In genomic region chr6:11495565-11496145, GRCh38 we compare ENCODE assay signal across 11 cellular contexts. TPM values are rescaled to one million over a fixed set of nuclear protein-coding genes. Genes with fewer than 3 reads are reported as not detected.
DNase-seq lines count a peak whose midpoint lies in the region; ATAC-seq and TF ChIP-seq lines count a peak whose summit lies in the region.
"Had no signal": no experiment of that assay in that cellular context is flagged by ENCODE, and none has a peak within 500 bp of the region (broad histone marks: within the 10 kb centered on the region; RNA-seq: fewer than 3 reads in every experiment).

No MANE protein-coding gene starts in this region.

- H2BK5ac ChIP-seq in IMR-90 (ENCODE audit: low read depth, low read length, poor library complexity, severe bottlenecking) (no peak overlapping the region), neuronal stem cell (ENCODE audit: low read length) (no peak overlapping the region)

- H3K27me3 Mint-ChIP-seq in CD4-positive, CD25-positive, alpha-beta regulatory T cell: no peaks in the 10 kb centered on the region
- H3K27me3 Mint-ChIP-seq in activated B cell treated with CpG ODN at 0.5 μM for 24 hours: no peaks in the 10 kb centered on the region
- no peaks in the 10 kb centered on the region for H3K27me3 Mint-ChIP-seq in immature natural killer cell (ENCODE audit: low read depth in 3 of 3)
- H3K27me3 Mint-ChIP-seq: CD4-positive, alpha-beta memory T cell had no signal

- H4K91ac ChIP-seq in IMR-90 (ENCODE audit: insufficient read depth, low read depth, low read length): peak overlapping the region; percentile 40; the same call in 1 of the 2 replicates
- H4K91ac ChIP-seq in neuronal stem cell (ENCODE audit: low read depth, low read length, poor library complexity): no peak overlapping the region

- H3K79me1 ChIP-seq in IMR-90 (ENCODE audit: low read depth in 1 of 2, low read length in 2 of 2) (no peaks in the 10 kb centered on the region), neuronal stem cell (ENCODE audit: low read depth, low read length) (no peaks in the 10 kb centered on the region)

- peak overlapping the region; percentile 44; the same call in 1 of the 2 replicates for H2BK120ac ChIP-seq in IMR-90 (ENCODE audit: low read depth, low read length)
- no peak overlapping the region for H2BK120ac ChIP-seq in neuronal stem cell (ENCODE audit: low read depth, low read length)

- no TSS peak for BruUV-seq in IMR-90 (replicated peaks; lab: Mats Ljungman, UMichigan)

- no peak overlapping the region for H4K5ac ChIP-seq in IMR-90 (ENCODE audit: low read depth, low read length)

- H3K36me3 Mint-ChIP-seq in CD4-positive, CD25-positive, alpha-beta regulatory T cell: no peaks in the 10 kb centered on the region
- H3K36me3 Mint-ChIP-seq in activated B cell treated with CpG ODN at 0.5 μM for 24 hours (ENCODE audit: low read depth): no peaks in the 10 kb centered on the region
- no peaks in the 10 kb centered on the region for H3K36me3 Mint-ChIP-seq in immature natural killer cell
- H3K36me3 Mint-ChIP-seq: CD4-positive, alpha-beta memory T cell had no signal

- H3K14ac ChIP-seq in IMR-90 (replicated peaks; ENCODE audit: low read depth, low read length) (no peak overlapping the region), neuronal stem cell (ENCODE audit: low read length) (no peak overlapping the region)

- H4K8ac ChIP-seq in IMR-90 (ENCODE audit: low read depth in 2 of 2, low read length in 2 of 2) (peak overlapping the region in 1 of 2 experiments; percentile 17; a peak in 1 of 4 replicates), neuronal stem cell (ENCODE audit: low read depth, low read length) (no peak overlapping the region)

- H2BK20ac ChIP-seq in IMR-90 (ENCODE audit: low read depth, low read length): peak overlapping the region; percentile 58; the same call in 1 of the 2 replicates

- no peaks in the 10 kb centered on the region for H3K9me3 Mint-ChIP-seq in CD4-positive, CD25-positive, alpha-beta regulatory T cell
- H3K9me3 Mint-ChIP-seq in activated B cell treated with CpG ODN at 0.5 μM for 24 hours (no peaks in the 10 kb centered on the region), immature natural killer cell (no peaks in the 10 kb centered on the region)

- no peak overlapping the region for H3K27ac ChIP-seq in CD4-positive, CD25-positive, alpha-beta regulatory T cell (ENCODE audit: insufficient read depth, low read length, poor library complexity, severe bottlenecking)
- H3K27ac ChIP-seq in IMR-90 (ENCODE audit: insufficient read depth, low read length): no peak overlapping the region
- H3K27ac ChIP-seq in neuronal stem cell (replicated peaks; ENCODE audit: low read length): no peak overlapping the region
- H3K27ac ChIP-seq: ovary had no signal

- peak overlapping the region in 1 of 3 donors; percentile 4 for H3K27ac Mint-ChIP-seq in CD4-positive, CD25-positive, alpha-beta regulatory T cell
- H3K27ac Mint-ChIP-seq in activated B cell treated with CpG ODN at 0.5 μM for 24 hours (peak overlapping the region; percentile 69), immature natural killer cell (no peak overlapping the region)
- H3K27ac Mint-ChIP-seq: CD4-positive, alpha-beta memory T cell had no signal

- dilution Hi-C loops in IMR-90 (cut with HindIII; ENCODE audit: low sequenced_read_pairs, unreplicated experiment): no loop called here

- H3K4me1 ChIP-seq in CD4-positive, CD25-positive, alpha-beta regulatory T cell (ENCODE audit: control insufficient read depth, insufficient read depth, low read length, poor library complexity, severe bottlenecking): no peaks in the 10 kb centered on the region
- H3K4me1 ChIP-seq in IMR-90 (ENCODE audit: control insufficient read depth, insufficient read depth, low read length) (peaks cover 8% of the 10 kb centered on the region), neuronal stem cell (ENCODE audit: control insufficient read depth in 2 of 2, insufficient read depth in 1 of 2, low read depth in 1 of 2, low read length in 2 of 2) (peaks cover 4 to 6% of the 10 kb centered on the region in 2 donors)

- H2BK15ac ChIP-seq in IMR-90 (ENCODE audit: low read depth, low read length): peak overlapping the region; percentile 38; the same call in 1 of the 3 replicates
- H2BK15ac ChIP-seq in neuronal stem cell (ENCODE audit: low read length): no peak overlapping the region

- H3K27me3 ChIP-seq in CD4-positive, CD25-positive, alpha-beta regulatory T cell (ENCODE audit: control insufficient read depth, insufficient read depth, low read length): no peaks in the 10 kb centered on the region
- H3K27me3 ChIP-seq in IMR-90 (ENCODE audit: control insufficient read depth, insufficient read depth, low read length) (no peaks in the 10 kb centered on the region), neuronal stem cell (ENCODE audit: control insufficient read depth in 3 of 3, insufficient read depth in 3 of 3, low read depth in 1 of 3, low read length in 3 of 3) (no peaks in the 10 kb centered on the region)
- H3K27me3 ChIP-seq: ovary had no signal

- in situ Hi-C loops in IMR-90 (cut with MboI; ENCODE audit: low sequenced_read_pairs): loop anchor here (5.0 to 10.0 kb wide), 4 partner anchors 261 to 543 kb away; partner anchors contain the start of gene NEDD9

- H3K9ac ChIP-seq in IMR-90 (ENCODE audit: low read depth, low read length) (no peak overlapping the region), neuronal stem cell (ENCODE audit: low read depth, low read length, poor library complexity) (no peak overlapping the region)

- H2BK12ac ChIP-seq in neuronal stem cell (ENCODE audit: low read length): no peak overlapping the region

- no peak overlapping the region for H3K4me3 Mint-ChIP-seq in CD4-positive, CD25-positive, alpha-beta regulatory T cell
- H3K4me3 Mint-ChIP-seq in activated B cell treated with CpG ODN at 0.5 μM for 24 hours (no peak overlapping the region), immature natural killer cell (no peak overlapping the region)

- POLR2A ChIA-PET in IMR-90 (lab: Charles Lee; ENCODE audit: unreplicated experiment): interaction anchor here (0.7 kb wide), 1 partner anchor 441 kb away, joined by 3 read pairs; no protein-coding TSS in a partner anchor
- POLR2A ChIA-PET in activated B cell treated with CpG ODN at 0.5 μM for 24 hours (lab: Charles Lee): interaction anchor here (1.3 to 5.6 kb wide), 6 partner anchors 36 to 402 kb away, joined by 3 to 40 read pairs (median 5); partner anchors contain the start of gene SMIM13

- TF ChIP-seq POLR2A in IMR-90 (IDR thresholded peaks at IDR 0.05; ENCODE audit: low read depth, low read length): no peak

- H3K18ac ChIP-seq in IMR-90 (ENCODE audit: low read depth, low read length) (peak overlapping the region; percentile 15; the same call in 1 of the 2 replicates), neuronal stem cell (ENCODE audit: low read length) (no peak overlapping the region)

- H3K9me1 ChIP-seq in IMR-90 (ENCODE audit: insufficient read depth, low read length): peaks cover 18% of the 10 kb centered on the region

- TF ChIP-seq RAD21 in IMR-90 (IDR thresholded peaks at IDR 0.05; ENCODE audit: low read length): no peak

- H4K20me1 ChIP-seq in IMR-90 (ENCODE audit: insufficient read depth, low read length): no peaks in the 10 kb centered on the region

- no peak for ATAC-seq in CD4-positive, CD25-positive, alpha-beta regulatory T cell (ENCODE audit: low read depth in 2 of 2)
- ATAC-seq in IMR-90 (ENCODE audit: low read depth): no peak
- no peak for ATAC-seq in activated B cell treated with CpG ODN at 0.5 μM for 24 hours (ENCODE audit: low read depth)

- no peak overlapping the region for H3K56ac ChIP-seq in IMR-90 (ENCODE audit: extremely low read depth, insufficient read depth, low read length)

- peaks cover 0 to 5% (median 0%) of the 10 kb centered on the region in 4 donors for H3K4me1 Mint-ChIP-seq in CD4-positive, CD25-positive, alpha-beta regulatory T cell
- H3K4me1 Mint-ChIP-seq in activated B cell treated with CpG ODN at 0.5 μM for 24 hours (peaks cover 5% of the 10 kb centered on the region), immature natural killer cell (peaks cover 7 to 19% of the 10 kb centered on the region in 2 donors)

- CTCF ChIA-PET in IMR-90 (lab: Yijun Ruan, JAX) (interaction anchor here (0.5 to 2.8 kb wide), 16 partner anchors 8 to 402 kb away, joined by 3 to 15 read pairs (median 4); partner anchors contain the start of gene SMIM13), activated B cell treated with CpG ODN at 0.5 μM for 24 hours (lab: Charles Lee) (interaction anchor here (0.6 to 6.4 kb wide), 56 partner anchors 10 to 606 kb away, joined by 3 to 157 read pairs (median 5); partner anchors contain the start of genes NEDD9, SMIM13 and TMEM170B)

- H2AK9ac ChIP-seq in IMR-90 (replicated peaks; ENCODE audit: low read depth, low read length, poor library complexity): no peak overlapping the region

- intact Hi-C loops in IMR-90 (cut with micrococcal nuclease) (loop anchor here (1.0 to 5.0 kb wide), 8 partner anchors 79 to 543 kb away; partner anchors contain the start of gene NEDD9), activated B cell treated with CpG ODN at 0.5 μM for 24 hours (cut with micrococcal nuclease) (loop anchor here (1.0 to 5.0 kb wide), 12 partner anchors 34 to 648 kb away; partner anchors contain the start of genes NEDD9, SMIM13 and TMEM170B)

- H3K23ac ChIP-seq in IMR-90 (ENCODE audit: low read depth, low read length) (no peak overlapping the region), neuronal stem cell (ENCODE audit: low read depth, low read length, poor library complexity) (no peak overlapping the region)

- TF ChIP-seq CTCF in IMR-90 (conservative IDR thresholded peaks at IDR 0.05; ENCODE audit: low read depth, low read length) (no peak), activated B cell treated with CpG ODN at 0.5 μM for 24 hours (IDR thresholded peaks at IDR 0.05) (no peak)

- H2AK5ac ChIP-seq in IMR-90 (ENCODE audit: low read depth, low read length) (peak overlapping the region; percentile 41; the same call in 1 of the 2 replicates), neuronal stem cell (ENCODE audit: low read depth, low read length) (no peak overlapping the region)

- no peaks in the 10 kb centered on the region for H3K36me3 ChIP-seq in CD4-positive, CD25-positive, alpha-beta regulatory T cell (ENCODE audit: control insufficient read depth, insufficient read depth, low read length)
- no peaks in the 10 kb centered on the region for H3K36me3 ChIP-seq in IMR-90 (ENCODE audit: control insufficient read depth, insufficient read depth, low read length)
- H3K36me3 ChIP-seq in neuronal stem cell (replicated peaks in 1 of 2; ENCODE audit: control insufficient read depth in 2 of 2, insufficient read depth in 2 of 2, low read length in 2 of 2): no peaks in the 10 kb centered on the region
- H3K36me3 ChIP-seq: ovary had no signal

- WGBS in IMR-90 (ENCODE audit: extremely low coverage in 2 of 2, insufficient read length in 1 of 2), 2 experiments: no CpG with 5 or more reads among the region's 4 CpGs
- no CpG with 5 or more reads among the region's 4 CpGs for WGBS in neuronal stem cell (ENCODE audit: extremely low coverage in 2 of 2, insufficient read length in 2 of 2, insufficient replicate concordance in 1 of 2), 2 donors

- peak overlapping the region; percentile 47; the same call in 1 of the 2 replicates for H3K4ac ChIP-seq in IMR-90 (ENCODE audit: low read depth, low read length)
- H3K4ac ChIP-seq in neuronal stem cell (ENCODE audit: low read length): no peak overlapping the region

- H3K4me3 ChIP-seq in CD4-positive, CD25-positive, alpha-beta regulatory T cell (ENCODE audit: low read depth, low read length): peak overlapping the region; percentile 22
- no peak overlapping the region for H3K4me3 ChIP-seq in IMR-90 (ENCODE audit: insufficient read depth, low read depth, low read length)
- no peak overlapping the region for H3K4me3 ChIP-seq in neuronal stem cell (ENCODE audit: low read length in 2 of 2)
- H3K4me3 ChIP-seq: lung, ovary had no signal

- no peak for DNase-seq in CD4-positive, CD25-positive, alpha-beta regulatory T cell
- no peak for DNase-seq in IMR-90
- no peak for DNase-seq in activated B cell treated with CpG ODN at 0.5 μM for 24 hours
- DNase-seq in neuronal stem cell (ENCODE audit: low spot score): no peak
- DNase-seq in immature natural killer cell: no peak
- no peak for DNase-seq in DMS153 (lab: John Stamatoyannopoulos, UW)
- no peak for DNase-seq in germinal center (ENCODE audit: low spot score)
- no peak for DNase-seq in HCEC 1CT

- no peaks in the 10 kb centered on the region for H3K9me3 ChIP-seq in CD4-positive, CD25-positive, alpha-beta regulatory T cell (ENCODE audit: control insufficient read depth in 2 of 2, low read length in 2 of 2)
- H3K9me3 ChIP-seq in IMR-90 (ENCODE audit: control insufficient read depth, insufficient read depth, low read length): no peaks in the 10 kb centered on the region
- peaks cover 0 to 3% of the 10 kb centered on the region in 2 donors for H3K9me3 ChIP-seq in neuronal stem cell (replicated peaks in 1 of 2; ENCODE audit: control insufficient read depth in 2 of 2, insufficient read depth in 1 of 2, low read depth in 1 of 2, low read length in 2 of 2)
- H3K9me3 ChIP-seq: ovary had no signal

- H2AFZ ChIP-seq in IMR-90 (replicated peaks; ENCODE audit: low read length, poor library complexity) (no peak overlapping the region), neuronal stem cell (ENCODE audit: low read length) (peak overlapping the region; percentile 53)

- H3K4me2 ChIP-seq in IMR-90 (ENCODE audit: low read depth, low read length) (no peak overlapping the region), neuronal stem cell (ENCODE audit: insufficient read depth, low read length, poor library complexity, severe bottlenecking) (no peak overlapping the region)

RNA-seq across cellular contexts. Expression of gene TMEM170B, which starts 41.9 kb away (rescaled TPM):
- 0.27 TPM for total RNA-seq in CD4-positive, CD25-positive, alpha-beta regulatory T cell
- polyA plus RNA-seq in CD4-positive, CD25-positive, alpha-beta regulatory T cell: under 1 TPM in 3 of 4 donors, not detected in 1; 0.06 to 0.26 (median 0.16) TPM
- 0.18 and 0.28 TPM in 2 replicates for total RNA-seq in IMR-90 (2012; rRNA removed)
- polyA plus RNA-seq in IMR-90 (2012; rRNA removed): 0.07 and 0.10 TPM in 2 replicates
- 0.02 TPM in 1 of 2 replicates, not detected in the other for polyA plus RNA-seq in IMR-90 (2012; cell fraction: cytosol; rRNA removed)
- polyA plus RNA-seq in IMR-90 (2012; cell fraction: nucleus; rRNA removed; ENCODE audit: low replicate concordance): 0.01 and 0.09 TPM in 2 replicates
- total RNA-seq in activated B cell treated with CpG ODN at 0.5 μM for 24 hours: 2.6 and 2.8 TPM in 2 replicates
- 13.1 TPM for polyA plus RNA-seq in neuronal stem cell (2013, experiment 1 of 2)
- 13.0 TPM for polyA plus RNA-seq in neuronal stem cell (2013, experiment 2 of 2)
- under 1 TPM; 0.17 to 0.59 (median 0.36) TPM for polyA plus RNA-seq in immature natural killer cell
